Comparison of ENCODE assay signal across 15 cellular contexts in genomic region chr3:157786618-157787017, GRCh38.
DNase-seq lines count a peak whose midpoint lies in the region; ATAC-seq lines count a peak whose summit lies in the region.
"Had no signal": no experiment of that assay in that cellular context is flagged by ENCODE, and none has a peak within 500 bp of the region (broad histone marks: within the 10 kb centered on the region; RNA-seq: fewer than 3 reads in every experiment).

No MANE protein-coding gene starts in this region.

- H3K9me3 ChIP-seq in adipocyte (ENCODE audit: control insufficient read depth, low read length) (no peaks in the 10 kb centered on the region), mesenchymal stem cell (ENCODE audit: control insufficient read depth, low read length) (no peaks in the 10 kb centered on the region)
- H3K9me3 ChIP-seq: prostate gland had no signal

- H3K18ac ChIP-seq in mesenchymal stem cell (ENCODE audit: low read depth in 1 of 2, low read length in 2 of 2) = no peak overlapping the region

- H3K79me1 ChIP-seq in mesenchymal stem cell (replicated peaks; ENCODE audit: low read length, poor library complexity, severe bottlenecking) = no peaks in the 10 kb centered on the region

- H3K23ac ChIP-seq in mesenchymal stem cell (ENCODE audit: low read length in 2 of 2) = no peak overlapping the region

- H2AFZ ChIP-seq in mesenchymal stem cell (ENCODE audit: low read depth, low read length) = no peak overlapping the region
- H2AFZ ChIP-seq: hepatocyte had no signal

- DNase-seq in AG08395 (ENCODE audit: low spot score) = peak; percentile 52
- peak; percentile 26 for DNase-seq in HPDE6-E6E7 (ENCODE audit: extremely low spot score)
- peak; percentile 60 for DNase-seq in adipocyte (ENCODE audit: low read depth)
- DNase-seq in mesenchymal stem cell = no peak
- no peak for DNase-seq in activated naive CD4-positive, alpha-beta T cell (lab: John Stamatoyannopoulos, UW)
- no peak for DNase-seq in NK-92 treated with Interleukin-12 subunit alpha and Interleukin-12 subunit beta, amount 100 ng/mL, for 24 hours (lab: John Stamatoyannopoulos, UW)
- DNase-seq: activated effector memory CD4-positive, alpha-beta T cell treated with Interleukin-2 at 50 U/mL for 16 hours; AML-193; NCI-H187 treated with DMSO at 0.1 percent for 48 hours; NCI-H510A treated with DMSO at 0.1 percent for 48 hours had no signal

- H2AK5ac ChIP-seq in mesenchymal stem cell (ENCODE audit: low read length, severe bottlenecking) = no peak overlapping the region

- H2BK120ac ChIP-seq in mesenchymal stem cell (ENCODE audit: low read depth, low read length) = no peak overlapping the region

- H3K4me2 ChIP-seq in mesenchymal stem cell (ENCODE audit: low read length, poor library complexity, severe bottlenecking) = no peak overlapping the region
- H3K4me2 ChIP-seq: hepatocyte had no signal

- no peak overlapping the region for H3K14ac ChIP-seq in mesenchymal stem cell (ENCODE audit: low read length in 2 of 2)

- H3K27me3 ChIP-seq in adipocyte (replicated peaks; ENCODE audit: control insufficient read depth, insufficient read depth, low read length) = no peaks in the 10 kb centered on the region
- H3K27me3 ChIP-seq in mesenchymal stem cell (ENCODE audit: control insufficient read depth in 1 of 2, insufficient read depth in 1 of 2, low read length in 2 of 2) = no peaks in the 10 kb centered on the region
- H3K27me3 ChIP-seq: hepatocyte had no signal

- H3K4me3 ChIP-seq in adipocyte (ENCODE audit: low read length) (peak overlapping the region; percentile 6), mesenchymal stem cell (ENCODE audit: insufficient read depth in 1 of 2, low read depth in 1 of 2, low read length in 2 of 2) (peak overlapping the region in 1 of 2 experiments; percentile 38)
- H3K4me3 ChIP-seq: coronary artery, hepatocyte, prostate gland had no signal

- H3K4ac ChIP-seq in mesenchymal stem cell (ENCODE audit: low read depth in 1 of 2, low read length in 2 of 2) = no peak overlapping the region

- H3K9ac ChIP-seq in adipocyte (ENCODE audit: low read length) (peak overlapping the region; percentile 12), mesenchymal stem cell (ENCODE audit: low read length) (peak overlapping the region; percentile 49)

- H3K4me1 ChIP-seq in adipocyte (ENCODE audit: control insufficient read depth, insufficient read depth, low read length) (peaks cover 35% of the 10 kb centered on the region), mesenchymal stem cell (ENCODE audit: control insufficient read depth, insufficient read depth, low read depth, low read length) (peaks cover 2% of the 10 kb centered on the region)
- H3K4me1 ChIP-seq: prostate gland had no signal

- no peak overlapping the region for H2BK15ac ChIP-seq in mesenchymal stem cell (ENCODE audit: low read depth, poor library complexity, severe bottlenecking)

- no peak for ATAC-seq in HG02571 (IDR thresholded peaks at IDR 0.05; ENCODE audit: unreplicated experiment)
- no peak for ATAC-seq in HG03469 (IDR thresholded peaks at IDR 0.05; ENCODE audit: unreplicated experiment)

- H2BK5ac ChIP-seq in mesenchymal stem cell (ENCODE audit: low read depth, low read length, poor library complexity, severe bottlenecking) = no peak overlapping the region

- H3K36me3 ChIP-seq in adipocyte (ENCODE audit: control insufficient read depth, insufficient read depth, low read length, severe bottlenecking) (no peaks in the 10 kb centered on the region), mesenchymal stem cell (ENCODE audit: control insufficient read depth in 1 of 2, insufficient read depth in 2 of 2, low read depth in 1 of 2, low read length in 2 of 2) (no peaks in the 10 kb centered on the region)
- H3K36me3 ChIP-seq: prostate gland had no signal

- WGBS in mesenchymal stem cell = 80% methylated on average over 4 of the region's 4 CpGs

- no peak overlapping the region for H4K91ac ChIP-seq in mesenchymal stem cell (ENCODE audit: low read length)

- no peak overlapping the region for H3K27ac ChIP-seq in mesenchymal stem cell (ENCODE audit: low read length, poor library complexity, severe bottlenecking)
- H3K27ac ChIP-seq: coronary artery, hepatocyte, prostate gland had no signal

- H4K8ac ChIP-seq in mesenchymal stem cell (ENCODE audit: low read length) = no peak overlapping the region

- no peak overlapping the region for H2BK12ac ChIP-seq in mesenchymal stem cell (ENCODE audit: low read length in 2 of 2)

Comparison
In these comparisons a context has a peak if more than half of its experiments do, and no peak if none do; other contexts are left out.
1. DNase-seq: peak in AG08395 (single experiment), HPDE6-E6E7 (single experiment) and adipocyte (single experiment); none in mesenchymal stem cell (single experiment), activated naive CD4-positive, alpha-beta T cell (0 of 4) and NK-92 treated with Interleukin-12 subunit alpha and Interleukin-12 subunit beta, amount 100 ng/mL, for 24 hours (single experiment).